ENCODE assay signal across 26 cellular contexts in genomic region chr9:13213998-13214397, GRCh38.
"Had no signal": no experiment of that assay in that cellular context is flagged by ENCODE, and none has a peak within 500 bp of the region (broad histone marks: within the 10 kb centered on the region; RNA-seq: fewer than 3 reads in every experiment).

No MANE protein-coding gene starts in this region.

- FAIRE-seq: urothelium cell line had no signal

- H3K4me1 ChIP-seq: stomach, suprapubic skin, testis, tibial artery, tibial nerve, transverse colon, upper lobe of left lung, upper lobe of right lung, uterus, vagina had no signal

- H3K9me3 ChIP-seq: stomach, suprapubic skin, testis, thoracic aorta, thyroid gland, tibial artery, tibial nerve, transverse colon, upper lobe of left lung, upper lobe of right lung, uterus, vagina had no signal

- H3K27me3 ChIP-seq: stomach, suprapubic skin, testis, thyroid gland, tibial artery, tibial nerve, transverse colon, upper lobe of left lung, upper lobe of right lung, uterus, vagina had no signal

- DNase-seq: stimulated activated CD4-positive, alpha-beta T cell treated with anti-CD3 and anti-CD28 coated beads, Interleukin-2, amount 100 ng/mL, for 48 hours; stimulated activated CD4-positive, alpha-beta T cell treated with anti-CD3 and anti-CD28 coated beads, Interleukin-4, amount 100 ng/mL, for 1 hour; stimulated activated CD4-positive, alpha-beta T cell treated with anti-CD3 and anti-CD28 coated beads, Interleukin-4, amount 100 ng/mL, for 24 hours; stimulated activated CD4-positive, alpha-beta T cell treated with anti-CD3 and anti-CD28 coated beads, Interleukin-4, amount 100 ng/mL, for 4 hours; stimulated activated CD8-positive, alpha-beta memory T cell treated with anti-CD3 and anti-CD28 coated beads, Interleukin-4, amount 100 ng/mL, for 48 hours; stimulated activated naive B cell treated with anti-CD40 and anti-IgM and Interleukin-4, amounts not matched to agents 10 μg/mL and 1 μg/mL and 100 μg/mL, for 72 hours; stimulated activated naive CD4-positive, alpha-beta T cell; stimulated activated naive CD4-positive, alpha-beta T cell treated with Interleukin-2 at 50 U/mL for 16 hours; stimulated activated naive CD8-positive, alpha-beta T cell treated with anti-CD3 and anti-CD28 coated beads, Interleukin-15, amount 100 ng/mL, for 72 hours; stimulated activated naive CD8-positive, alpha-beta T cell treated with anti-CD3 and anti-CD28 coated beads, Interleukin-15, Interleukin-2, amounts not matched to agents 100 U/mL and 50 U/mL, for 24 hours; stomach; substantia nigra; testis; thyroid gland; tibial artery; transverse colon; upper lobe of left lung; upper lobe of right lung; uterus had no signal

- H3K4me3 ChIP-seq: stomach, suprapubic skin, testis, thoracic aorta, thyroid gland, tibial artery, tibial nerve, transverse colon, upper lobe of left lung, upper lobe of right lung, uterus, vagina had no signal

- H3K27ac ChIP-seq: stomach, suprapubic skin, testis, thoracic aorta, thyroid gland, tibial artery, tibial nerve, transverse colon, upper lobe of left lung, upper lobe of right lung, uterus, vagina had no signal

- ATAC-seq: stimulated activated effector memory CD8-positive, alpha-beta T cell treated with anti-CD3 and anti-CD28 coated beads, Interleukin-12 subunit alpha, Interleukin-12 subunit beta, amount 100 ng/mL, for 72 hours; stimulated activated memory B cell treated with anti-CD40 and anti-IgM and Interleukin-4, amounts not matched to agents 10 μg/mL and 1 μg/mL and 100 μg/mL, for 72 hours; stimulated activated naive B cell treated with anti-CD40 and anti-IgM and Interleukin-4, amounts not matched to agents 10 μg/mL and 1 μg/mL and 100 μg/mL, for 72 hours; stimulated activated naive CD8-positive, alpha-beta T cell treated with anti-CD3 and anti-CD28 coated beads, Interleukin-15, amount 100 ng/mL, for 72 hours; stimulated activated naive CD8-positive, alpha-beta T cell treated with anti-CD3 and anti-CD28 coated beads, Interleukin-15, Interleukin-2, amounts not matched to agents 100 U/mL and 50 U/mL, for 24 hours; upper lobe of right lung had no signal

- H3K36me3 ChIP-seq: thyroid gland, transverse colon, uterus had no signal
